9 cellular contexts compared by ENCODE assay signal in the genomic region with DNA sequence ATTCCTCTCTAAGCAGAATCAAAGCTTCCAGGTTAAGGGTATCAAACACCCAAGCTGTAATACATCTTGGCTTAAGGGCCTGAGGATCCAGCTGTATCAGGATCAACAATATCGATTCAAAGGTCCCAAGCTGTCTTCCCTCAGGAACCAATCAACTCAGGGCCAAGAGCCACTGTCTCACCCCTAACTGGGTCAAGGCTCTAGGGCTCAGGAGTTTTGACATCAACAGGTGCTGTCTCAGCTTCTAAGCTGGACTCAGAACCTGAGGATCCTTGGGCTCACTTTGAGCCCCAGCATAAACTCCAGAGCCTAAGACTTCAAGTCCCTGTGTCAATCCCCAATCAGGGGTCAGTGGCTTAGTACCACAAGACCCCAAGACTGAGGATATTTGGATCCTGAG. TPM values are rescaled to one million over a fixed set of nuclear protein-coding genes. Genes with fewer than 3 reads are reported as not detected.
DNase-seq lines count a peak whose midpoint lies in the region; ATAC-seq and TF ChIP-seq lines count a peak whose summit lies in the region.
"Had no signal": no experiment of that assay in that cellular context is flagged by ENCODE, and none has a peak within 500 bp of the region (broad histone marks: within the 10 kb centered on the region; RNA-seq: fewer than 3 reads in every experiment).

No MANE protein-coding gene starts in this region.

- peaks cover 36% of the 10 kb centered on the region; the same call in 1 of the 2 replicates for H3F3A ChIP-seq in PC-9 (ENCODE audit: insufficient read depth, low read depth)

- intact Hi-C loops in PC-9 (cut with micrococcal nuclease; ENCODE audit: unreplicated experiment) (no loop called here), psoas muscle (cut with DNase I) (no loop called here)

- H3K36me3 ChIP-seq in PC-9 (ENCODE audit: low read depth) = no peaks in the 10 kb centered on the region; the same call in 1 of the 2 replicates
- H3K36me3 ChIP-seq in esophagus (ENCODE audit: control insufficient read depth in 2 of 2, insufficient read depth in 2 of 2, low read length in 1 of 2) = peaks cover 2 to 5% of the 10 kb centered on the region in 2 donors
- H3K36me3 ChIP-seq in psoas muscle (ENCODE audit: insufficient read depth in 1 of 2, low read depth in 1 of 2) = peaks cover 0 to 26% of the 10 kb centered on the region in 2 donors

- peak overlapping the region; percentile 73 for H2AFZ ChIP-seq in PC-9

- H3K4me1 ChIP-seq in PC-9 (replicated peaks; ENCODE audit: insufficient read depth) (peaks cover 8% of the 10 kb centered on the region; the same call in 1 of the 2 replicates), esophagus (ENCODE audit: control insufficient read depth in 2 of 2, insufficient read depth in 2 of 2, low read length in 1 of 2) (peaks cover 5 to 8% of the 10 kb centered on the region in 2 donors), psoas muscle (peaks cover 10% of the 10 kb centered on the region)

- peaks cover 26% of the 10 kb centered on the region for H3K79me2 ChIP-seq in PC-9 (ENCODE audit: low read depth)

- H3K27me3 ChIP-seq in PC-9 (ENCODE audit: insufficient read depth, low read depth) (no peaks in the 10 kb centered on the region), esophagus (ENCODE audit: control insufficient read depth in 1 of 2, insufficient read depth in 2 of 2, low read length in 2 of 2) (no peaks in the 10 kb centered on the region), psoas muscle (ENCODE audit: insufficient read depth in 3 of 3, low read length in 2 of 3) (no peaks in the 10 kb centered on the region)

- H4K20me1 ChIP-seq in PC-9 (ENCODE audit: insufficient read depth) = no peaks in the 10 kb centered on the region

- H3K4me3 ChIP-seq in GM12864 (ENCODE audit: low read depth, low read length) (peak overlapping the region; percentile 95), PC-9 (peak overlapping the region; percentile 72), esophagus (ENCODE audit: low read depth in 1 of 2, low read length in 2 of 2) (peak overlapping the region; percentile 62 to 80), psoas muscle (peak overlapping the region; percentile 93)

- TSS peak; percentile 10 for BruUV-seq in PC-9 (replicated peaks; lab: Mats Ljungman, UMichigan)

- H3K9me2 ChIP-seq in PC-9 (ENCODE audit: insufficient read depth) = no peaks in the 10 kb centered on the region

- H3K9me3 ChIP-seq in PC-9 (ENCODE audit: insufficient read depth, low read depth) (no peaks in the 10 kb centered on the region), esophagus (ENCODE audit: control insufficient read depth in 2 of 2, insufficient read depth in 1 of 2, low read depth in 1 of 2, low read length in 1 of 2) (no peaks in the 10 kb centered on the region), psoas muscle (no peaks in the 10 kb centered on the region)

- CTCF ChIA-PET in PC-9 (lab: Charles Lee) = no interaction called here

- no peak for DNase-seq in GM12864 (ENCODE audit: low read depth)
- DNase-seq in PC-9 = no peak
- DNase-seq in psoas muscle = no peak
- DNase-seq in EL = no peak
- DNase-seq in NCI-H146 (lab: John Stamatoyannopoulos, UW) = no peak
- DNase-seq in NCI-H510A (lab: John Stamatoyannopoulos, UW) = no peak

- 71 to 72% methylated on average over 1 of the region's 1 CpG for WGBS in esophagus, 2 donors
- 55 to 76% (median 66%) methylated on average over 1 of the region's 1 CpG for WGBS in psoas muscle, 3 donors

- POLR2A ChIA-PET in PC-9 (lab: Charles Lee; ENCODE audit: unreplicated experiment) = no interaction called here

- no peak for TF ChIP-seq CTCF in GM12864 (IDR thresholded peaks at IDR 0.05; ENCODE audit: low read depth, low read length, missing control alignments)
- no peak for TF ChIP-seq CTCF in PC-9 (conservative IDR thresholded peaks at IDR 0.05)
- no peak for TF ChIP-seq CTCF in psoas muscle (IDR thresholded peaks at IDR 0.05)

- ATAC-seq in psoas muscle (no peak), HG03521 (IDR thresholded peaks at IDR 0.05; ENCODE audit: unreplicated experiment) (no peak)

- no peak overlapping the region for H3K27ac ChIP-seq in PC-9
- no peak overlapping the region for H3K27ac ChIP-seq in esophagus (ENCODE audit: low read depth in 2 of 2, low read length in 1 of 2)
- no peak overlapping the region for H3K27ac ChIP-seq in psoas muscle

- peak overlapping the region; percentile 95 for H3K4me2 ChIP-seq in PC-9

RNA-seq across cellular contexts. Expression of a gene that starts 0.9 kb away (rescaled TPM):
- total RNA-seq in PC-9 (2021) (21.0 and 21.9 TPM in 2 replicates), psoas muscle (1 to 10 TPM; 1.2 to 2.2 (median 1.6) TPM)
- polyA plus RNA-seq in esophagus (10 to 100 TPM in 1 of 2 donors, 1 to 10 TPM in 1; 5.0 to 12.3 TPM), psoas muscle (1 to 10 TPM; 4.1 to 9.2 (median 4.4) TPM)

RNA-seq across cellular contexts. Expression of a gene that starts 7.7 kb away (rescaled TPM):
- total RNA-seq in PC-9 (2021) (not detected in 2 replicates), psoas muscle (not detected)
- polyA plus RNA-seq in esophagus (not detected), psoas muscle (not detected)
- total RNA-seq: dermis microvascular lymphatic vessel endothelial cell had no signal

RNA-seq across cellular contexts. Expression of a gene that starts 13.8 kb away (rescaled TPM):
- 106 and 121 TPM in 2 replicates for total RNA-seq in PC-9 (2021)
- polyA plus RNA-seq in esophagus = 10 to 100 TPM; 45.5 to 51.3 TPM
- total RNA-seq in psoas muscle = 10 to 100 TPM; 75.6 to 86.7 (median 82.9) TPM
- 10 to 100 TPM; 70.0 to 84.2 (median 83.8) TPM for polyA plus RNA-seq in psoas muscle

RNA-seq across cellular contexts. Expression of a gene that starts 28.2 kb away (rescaled TPM):
- total RNA-seq in PC-9 (2021) (67.4 and 77.5 TPM in 2 replicates), psoas muscle (10 to 100 TPM; 29.0 to 48.1 (median 37.3) TPM)
- polyA plus RNA-seq in esophagus (10 to 100 TPM; 29.7 to 37.2 TPM), psoas muscle (10 to 100 TPM; 17.4 to 31.2 (median 28.6) TPM)

RNA-seq across cellular contexts. Expression of a gene that starts 28.9 kb away (rescaled TPM):
- total RNA-seq in PC-9 (2021) (12.9 and 21.2 TPM in 2 replicates), psoas muscle (1 to 10 TPM; 1.8 to 5.8 (median 3.7) TPM)
- polyA plus RNA-seq in esophagus (10 to 100 TPM in 1 of 2 donors, 1 to 10 TPM in 1; 8.9 to 14.4 TPM), psoas muscle (1 to 10 TPM; 3.8 to 9.1 (median 5.8) TPM)
